Comparison of ENCODE assay signal across 17 cellular contexts in genomic region chr10:117860135-117860534, GRCh38.
"Had no signal": no experiment of that assay in that cellular context is flagged by ENCODE, and none has a peak within 500 bp of the region (broad histone marks: within the 10 kb centered on the region; RNA-seq: fewer than 3 reads in every experiment).

No MANE protein-coding gene starts in this region.

- H3K27ac ChIP-seq: cardiac muscle cell, gastrocnemius medialis, neutrophil, ovary, prostate gland, right atrium auricular region, thyroid gland had no signal

- H3K4me3 ChIP-seq: cardiac muscle cell, gastrocnemius medialis, ovary, prostate gland, right atrium auricular region, thyroid gland had no signal

- DNase-seq: activated CD8-positive, alpha-beta memory T cell treated with anti-CD3 and anti-CD28 coated beads, Interleukin-2, amount 50 U/mL, for 4 hours; activated naive CD4-positive, alpha-beta T cell treated with anti-CD3 and anti-CD28 coated beads for 36 hours; activated naive CD8-positive, alpha-beta T cell treated with anti-CD3 and anti-CD28 coated beads, Interleukin-2, amount 10 ng/mL, durations not matched to agents 7 days and 5 days; activated T-cell treated with anti-CD3 and anti-CD28 coated beads, Interleukin-2, amount 50 U/mL, for 4 hours; amniotic stem cell; gastrocnemius medialis; hippocampal formation; left ventricle myocardium superior; ovary; stimulated activated CD4-positive, alpha-beta T cell treated with anti-CD3 and anti-CD28 coated beads, Interleukin-4, amount 100 ng/mL, for 4 hours; substantia nigra; T-helper 9 cell; thyroid gland had no signal

- H3K27me3 ChIP-seq: gastrocnemius medialis, ovary, right atrium auricular region, thyroid gland had no signal

- H3K9me3 ChIP-seq: gastrocnemius medialis, neutrophil, ovary, prostate gland, thyroid gland had no signal

- ATAC-seq: activated T-cell treated with anti-CD3 and anti-CD28 coated beads, Interleukin-2, amount 50 U/mL, for 4 hours; gastrocnemius medialis; left ventricle myocardium superior had no signal

- H3K36me3 ChIP-seq: cardiac muscle cell, gastrocnemius medialis, neutrophil, ovary, prostate gland, right atrium auricular region, thyroid gland had no signal

- H3K4me1 ChIP-seq: gastrocnemius medialis, prostate gland, right atrium auricular region, thyroid gland had no signal
